ENCODE assay signal across 9 cellular contexts in genomic region chrX:103253608-103254007, GRCh38. TPM values are rescaled to one million over a fixed set of nuclear protein-coding genes. Genes with fewer than 3 reads are reported as not detected.
DNase-seq lines count a peak whose midpoint lies in the region; ATAC-seq and TF ChIP-seq lines count a peak whose summit lies in the region.
"Had no signal": no experiment of that assay in that cellular context is flagged by ENCODE, and none has a peak within 500 bp of the region (broad histone marks: within the 10 kb centered on the region; RNA-seq: fewer than 3 reads in every experiment).

No MANE protein-coding gene starts in this region.

- H3K4me3 ChIP-seq in neural progenitor cell = peak overlapping the region; percentile 63
- no peak overlapping the region for H3K4me3 ChIP-seq in effector memory CD4-positive, alpha-beta T cell (ENCODE audit: insufficient read depth, low read depth, low read length, poor library complexity, severe bottlenecking)
- H3K4me3 ChIP-seq: HAP-1 had no signal

- peaks cover 0 to 5% (median 0%) of the 10 kb centered on the region in 7 donors for H3K9me3 Mint-ChIP-seq in CD14-positive monocyte
- H3K9me3 Mint-ChIP-seq in neural progenitor cell = no peaks in the 10 kb centered on the region

- no peak overlapping the region for H2AFZ ChIP-seq in neural progenitor cell (replicated peaks)

- peaks cover 7% of the 10 kb centered on the region for H3K4me1 ChIP-seq in neural progenitor cell
- H3K4me1 ChIP-seq in effector memory CD4-positive, alpha-beta T cell (ENCODE audit: control insufficient read depth, insufficient read depth, low read length, poor library complexity, severe bottlenecking) = no peaks in the 10 kb centered on the region
- H3K4me1 ChIP-seq: HAP-1 had no signal

- DNase-seq in CD14-positive monocyte (ENCODE audit: low spot score) (no peak), RKO (ENCODE audit: low spot score) (peak; percentile 30), epithelial cell of prostate (ENCODE audit: low read depth, low spot score) (no peak), neural progenitor cell (ENCODE audit: low spot score) (peak; percentile 16), HPDE6-E6E7 (ENCODE audit: extremely low spot score) (no peak), mesenteric fat pad (ENCODE audit: low spot score) (no peak)
- no peak for DNase-seq in effector memory CD4-positive, alpha-beta T cell

- H3K36me3 Mint-ChIP-seq in CD14-positive monocyte (peaks cover 0 to 1% of the 10 kb centered on the region in 2 donors), neural progenitor cell (peaks cover 11% of the 10 kb centered on the region)

- no peaks in the 10 kb centered on the region for H3K27me3 ChIP-seq in neural progenitor cell
- H3K27me3 ChIP-seq in effector memory CD4-positive, alpha-beta T cell (replicated peaks; ENCODE audit: control insufficient read depth, insufficient read depth, low read length, poor library complexity, severe bottlenecking) = no peaks in the 10 kb centered on the region

- H3K4me3 Mint-ChIP-seq in CD14-positive monocyte (peak overlapping the region; percentile 90 to 92), neural progenitor cell (peak overlapping the region; percentile 92)

- H3K36me3 ChIP-seq in neural progenitor cell = no peaks in the 10 kb centered on the region
- H3K36me3 ChIP-seq in effector memory CD4-positive, alpha-beta T cell (ENCODE audit: control insufficient read depth, insufficient read depth, low read length) = no peaks in the 10 kb centered on the region
- H3K36me3 ChIP-seq: HAP-1 had no signal

- peak overlapping the region; percentile 17 for H3K9ac ChIP-seq in neural progenitor cell

- TF ChIP-seq CTCF in CD14-positive monocyte (IDR thresholded peaks at IDR 0.05) (no peak), neural progenitor cell (IDR thresholded peaks at IDR 0.05) (no peak)

- peak overlapping the region; percentile 84 for H3K4me2 ChIP-seq in neural progenitor cell

- no peaks in the 10 kb centered on the region for H4K20me1 ChIP-seq in neural progenitor cell (ENCODE audit: low read depth)

- intact Hi-C loops in CD14-positive monocyte (cut with micrococcal nuclease) = no loop called here

- H3K9me3 ChIP-seq in neural progenitor cell (ENCODE audit: low read depth) = no peaks in the 10 kb centered on the region
- H3K9me3 ChIP-seq in effector memory CD4-positive, alpha-beta T cell (ENCODE audit: control insufficient read depth, low read length) = no peaks in the 10 kb centered on the region
- H3K9me3 ChIP-seq: HAP-1 had no signal

- H3K27ac ChIP-seq in epithelial cell of prostate (peak overlapping the region; percentile 78), neural progenitor cell (peak overlapping the region; percentile 46)
- H3K27ac ChIP-seq in effector memory CD4-positive, alpha-beta T cell (ENCODE audit: insufficient read depth, low read length, poor library complexity, severe bottlenecking) = no peak overlapping the region

- no peak for ATAC-seq in GM18502 (IDR thresholded peaks at IDR 0.05; ENCODE audit: poor library complexity, unreplicated experiment)

- H3K27ac Mint-ChIP-seq in CD14-positive monocyte (peak overlapping the region in 1 of 7 donors; percentile 47), neural progenitor cell (peak overlapping the region; percentile 76)

- H3K27me3 Mint-ChIP-seq in CD14-positive monocyte (ENCODE audit: low read depth in 3 of 3) = peaks cover 0 to 5% (median 3%) of the 10 kb centered on the region in 3 donors
- H3K27me3 Mint-ChIP-seq in neural progenitor cell (ENCODE audit: insufficient read depth, low read depth) = peaks cover 2% of the 10 kb centered on the region

- peaks cover 19% of the 10 kb centered on the region for H3F3A ChIP-seq in neural progenitor cell (ENCODE audit: low read depth)

- H3K4me1 Mint-ChIP-seq in CD14-positive monocyte (peaks cover 16% of the 10 kb centered on the region), neural progenitor cell (peaks cover 19% of the 10 kb centered on the region)

- H3K79me2 ChIP-seq in neural progenitor cell (ENCODE audit: low read depth) = peaks cover 17% of the 10 kb centered on the region

RNA-seq across cellular contexts. Expression of gene TCEAL8, which starts 1.3 kb away (rescaled TPM):
- 10 to 100 TPM; 30.2 to 33.7 TPM for polyA plus RNA-seq in CD14-positive monocyte
- total RNA-seq in neural progenitor cell (ENCODE audit: low replicate concordance) = 95.7 and 160 TPM in 2 replicates
- total RNA-seq in mesenteric fat pad = 33.3 TPM

RNA-seq across cellular contexts. Expression of gene TCEAL5, which starts 22.9 kb away (rescaled TPM):
- not detected for polyA plus RNA-seq in CD14-positive monocyte
- total RNA-seq in neural progenitor cell (ENCODE audit: low replicate concordance) (0.12 TPM in 1 of 2 replicates, not detected in the other), mesenteric fat pad (not detected)

RNA-seq across cellular contexts. Expression of gene BEX4, which starts 38.7 kb away (rescaled TPM):
- polyA plus RNA-seq in CD14-positive monocyte = 10 to 100 TPM; 28.6 to 33.5 TPM
- total RNA-seq in neural progenitor cell (ENCODE audit: low replicate concordance) (64.0 and 106 TPM in 2 replicates), mesenteric fat pad (17.0 TPM)

RNA-seq across cellular contexts. Expression of gene BEX2, which starts 57.2 kb away (rescaled TPM):
- polyA plus RNA-seq in CD14-positive monocyte = under 1 TPM; 0.22 to 0.66 TPM
- total RNA-seq in neural progenitor cell (ENCODE audit: low replicate concordance) (37.5 and 45.4 TPM in 2 replicates), mesenteric fat pad (not detected)

Comparison
In these comparisons a context has a peak if more than half of its experiments do, and no peak if none do; other contexts are left out.
1. DNase-seq: peak in RKO (single experiment) and neural progenitor cell (single experiment); none in CD14-positive monocyte (single experiment), epithelial cell of prostate (single experiment), HPDE6-E6E7 (single experiment), effector memory CD4-positive, alpha-beta T cell (0 of 3) and mesenteric fat pad (single experiment).